In genomic region chr7:14424675-14425074, GRCh38 we compare ENCODE assay signal across 25 cellular contexts.
DNase-seq lines count a peak whose midpoint lies in the region; ATAC-seq, FAIRE-seq and TF ChIP-seq lines count a peak whose summit lies in the region.
"Had no signal": no experiment of that assay in that cellular context is flagged by ENCODE, and none has a peak within 500 bp of the region (broad histone marks: within the 10 kb centered on the region; RNA-seq: fewer than 3 reads in every experiment).

No MANE protein-coding gene starts in this region.

- BruUV-seq in A673 (replicated peaks; lab: Mats Ljungman, UMichigan) (no TSS peak), Panc1 (replicated peaks; lab: Mats Ljungman, UMichigan) (no TSS peak)

- POLR2A ChIA-PET in A673 (lab: Charles Lee; ENCODE audit: low non-redundant PET) (no interaction called here), Panc1 (lab: Charles Lee) (no interaction called here)

- CTCF ChIA-PET in A673 (lab: Charles Lee) (no interaction called here), Panc1 (lab: Charles Lee) (no interaction called here)

- H3K27me3 ChIP-seq in A673 (replicated peaks; ENCODE audit: insufficient read depth, low read depth, low read length, poor library complexity) (no peaks in the 10 kb centered on the region), Panc1 (ENCODE audit: control insufficient read depth, insufficient read depth, low read length) (no peaks in the 10 kb centered on the region)
- H3K27me3 ChIP-seq: cardiac muscle cell, heart right ventricle, uterus had no signal

- peak; percentile 80 for FAIRE-seq in H54 (lab: Jason Lieb, UNC)
- FAIRE-seq: GM12878 had no signal

- H3K27ac ChIP-seq in A673 (ENCODE audit: low read depth, low read length, poor library complexity, severe bottlenecking) (no peak overlapping the region), Panc1 (ENCODE audit: low read length) (no peak overlapping the region)
- H3K27ac ChIP-seq: cardiac muscle cell, heart right ventricle, uterus had no signal

- H3K4me1 ChIP-seq in A673 (ENCODE audit: insufficient read depth, low read length, poor library complexity, severe bottlenecking) (no peaks in the 10 kb centered on the region), Panc1 (ENCODE audit: control insufficient read depth, insufficient read depth, low read length) (no peaks in the 10 kb centered on the region)
- H3K4me1 ChIP-seq: uterus had no signal

- no peak overlapping the region for H3K4me3 ChIP-seq in A673 (ENCODE audit: low read depth, low read length, poor library complexity, severe bottlenecking)
- H3K4me3 ChIP-seq in Panc1 (ENCODE audit: low read depth in 2 of 2, low read length in 2 of 2), result no peak overlapping the region
- no peak overlapping the region for H3K4me3 ChIP-seq in fibroblast of mammary gland (ENCODE audit: control insufficient read depth, low read depth, low read length)
- H3K4me3 ChIP-seq: cardiac muscle cell, GM12878, heart right ventricle, lung, uterus had no signal

- intact Hi-C loops in A673 (cut with micrococcal nuclease; ENCODE audit: unreplicated experiment), result no loop called here
- intact Hi-C loops in Panc1 (cut with micrococcal nuclease; ENCODE audit: unreplicated experiment), result no loop called here

- TF ChIP-seq CTCF in A673 (conservative IDR thresholded peaks at IDR 0.05; ENCODE audit: low read depth, low read length) (peak; percentile 21; the same call in 1 of the 2 replicates), Panc1 (IDR thresholded peaks at IDR 0.05) (no peak; the same call in 1 of the 2 replicates), fibroblast of mammary gland (conservative IDR thresholded peaks at IDR 0.05; ENCODE audit: control insufficient read depth, insufficient read depth, low read depth, low read length) (peak; percentile 2)

- DNase-seq in A673 (ENCODE audit: low spot score) (peak; percentile 10), H54 (ENCODE audit: insufficient read length, low spot score) (no peak), Panc1 (ENCODE audit: low read depth, low spot score) (peak; percentile 8), fibroblast of mammary gland (ENCODE audit: low read depth) (peak; percentile 10), NCI-H774 (lab: John Stamatoyannopoulos, UW) (no peak), G401 (ENCODE audit: low spot score) (no peak), cerebellar cortex (ENCODE audit: low spot score) (no peak)
- DNase-seq: activated CD4-positive, alpha-beta T cell treated with anti-CD3 and anti-CD28 coated beads for 36 hours; activated naive CD4-positive, alpha-beta T cell treated with anti-CD3 and anti-CD28 coated beads, Interleukin-2, amount 10 ng/mL, durations not matched to agents 7 days and 5 days; activated T-cell treated with anti-CD3 and anti-CD28 coated beads, Interleukin-2, amount 50 U/mL, for 72 hours; CD4-positive, alpha-beta memory T cell; dermis blood vessel endothelial cell; heart right ventricle; Kasumi-1; NCI-H1092; NCI-H446 treated with DMSO at 0.1 percent for 48 hours; stimulated activated CD4-positive, alpha-beta T cell treated with anti-CD3 and anti-CD28 coated beads, Interleukin-1b, Interleukin-23, amount 100 ng/mL, for 48 hours; substantia nigra; T-helper 9 cell; uterus had no signal

- H3K36me3 ChIP-seq in A673 (ENCODE audit: insufficient read depth, low read length, poor library complexity, severe bottlenecking) (no peaks in the 10 kb centered on the region), Panc1 (ENCODE audit: control insufficient read depth, insufficient read depth, low read length) (no peaks in the 10 kb centered on the region)
- H3K36me3 ChIP-seq: cardiac muscle cell, heart right ventricle, uterus had no signal

- no peaks in the 10 kb centered on the region for H3K9me3 ChIP-seq in A673 (ENCODE audit: low read depth, low read length, poor library complexity, severe bottlenecking)
- no peaks in the 10 kb centered on the region for H3K9me3 ChIP-seq in Panc1 (ENCODE audit: control insufficient read depth, insufficient read depth, low read depth, low read length)
- H3K9me3 ChIP-seq: uterus had no signal

- no peak for ATAC-seq in Panc1
- ATAC-seq in HG02885 (IDR thresholded peaks at IDR 0.05; ENCODE audit: poor library complexity, unreplicated experiment), result no peak
- ATAC-seq: activated CD4-positive, alpha-beta T cell treated with anti-CD3 and anti-CD28 coated beads for 36 hours; activated T-cell treated with anti-CD3 and anti-CD28 coated beads, Interleukin-2, amount 50 U/mL, for 72 hours; GM12878; heart right ventricle; Right ventricle myocardium inferior had no signal

- in situ Hi-C loops in Panc1 (cut with HindIII; ENCODE audit: low pct_unique_long_range_greater_than_20kb, low sequenced_read_pairs), result no loop called here
- in situ Hi-C loops in G401 (cut with HindIII; ENCODE audit: low sequenced_read_pairs), result no loop called here

- no peak for TF ChIP-seq POLR2A in H54 (IDR thresholded peaks at IDR 0.05; ENCODE audit: low read depth, low read length)

Comparison
In these comparisons a context has a peak if more than half of its experiments do, and no peak if none do; other contexts are left out.
1. DNase-seq: peak in A673 (single experiment), Panc1 (single experiment) and fibroblast of mammary gland (single experiment); none in H54 (single experiment), NCI-H774 (single experiment), G401 (single experiment) and cerebellar cortex (single experiment).